Comparison of ENCODE assay signal across 14 cellular contexts in genomic region chr2:217415316-217415715, GRCh38.
A peak's percentile ranks its signal among the peaks of the same experiment; 100 is the strongest.
DNase-seq lines count a peak whose midpoint lies in the region; ATAC-seq, FAIRE-seq and TF ChIP-seq lines count a peak whose summit lies in the region.
"Had no signal": no experiment of that assay in that cellular context is flagged by ENCODE, and none has a peak within 500 bp of the region (broad histone marks: within the 10 kb centered on the region; RNA-seq: fewer than 3 reads in every experiment).

No MANE protein-coding gene starts in this region.

- FAIRE-seq in GM12878 (lab: Jason Lieb, UNC): peak; percentile 91

- TF ChIP-seq EP300 in GM12878 (IDR thresholded peaks at IDR 0.05; ENCODE audit: borderline replicate concordance in 1 of 2, control insufficient read depth in 1 of 2, low read depth in 2 of 2, low read length in 2 of 2): peak in 1 of 2 experiments; percentile 50; a peak in 1 of 4 replicates

- TF ChIP-seq CTCF in GM12878 (IDR thresholded peaks at IDR 0.05 in 2 of 3, conservative IDR thresholded peaks at IDR 0.05 in 1 of 3; ENCODE audit: control insufficient read depth in 2 of 3, extremely low read depth in 1 of 3, insufficient read depth in 1 of 3, low read depth in 3 of 3, low read length in 3 of 3) (no peak), ascending aorta (IDR thresholded peaks at IDR 0.05) (no peak), PC-9 (conservative IDR thresholded peaks at IDR 0.05) (no peak)

- TF ChIP-seq POLR2A in GM12878 (IDR thresholded peaks at IDR 0.05; ENCODE audit: low read depth, low read length): no peak

- H3K9me3 ChIP-seq in GM12878 (replicated peaks; ENCODE audit: control insufficient read depth, insufficient read depth, low read length): no peaks in the 10 kb centered on the region
- no peaks in the 10 kb centered on the region for H3K9me3 ChIP-seq in ascending aorta
- no peaks in the 10 kb centered on the region for H3K9me3 ChIP-seq in HAP-1
- no peaks in the 10 kb centered on the region for H3K9me3 ChIP-seq in PC-9 (ENCODE audit: insufficient read depth, low read depth)

- H3K4me3 ChIP-seq in GM12878 (no peak overlapping the region), ascending aorta (no peak overlapping the region), HAP-1 (no peak overlapping the region), PC-9 (no peak overlapping the region)

- TF ChIP-seq RAD21 in GM12878 (IDR thresholded peaks at IDR 0.05; ENCODE audit: insufficient read depth, low read depth, low read length): no peak

- CTCF ChIA-PET in GM12878 (lab: Yijun Ruan, JAX) (no interaction called here), PC-9 (lab: Charles Lee) (no interaction called here)

- DNase-seq in GM12878 (ENCODE audit: low read depth, low spot score) (peak; percentile 31), ascending aorta (ENCODE audit: low spot score in 2 of 2) (no peak), HAP-1 (ENCODE audit: low spot score in 2 of 2) (no peak), OCI-M1 (lab: John Stamatoyannopoulos, UW) (no peak), PC-9 (no peak)
- DNase-seq: activated T-cell treated with anti-CD3 and anti-CD28 coated beads, Interleukin-2, amount 50 U/mL, for 4 hours; CD4-positive, alpha-beta memory T cell; HCEC 1CT; KBM-7 had no signal

- peaks cover 9% of the 10 kb centered on the region for H3K4me1 ChIP-seq in GM12878 (ENCODE audit: control insufficient read depth, insufficient read depth, low read length)
- H3K4me1 ChIP-seq in ascending aorta: peaks cover 7 to 31% of the 10 kb centered on the region in 2 donors
- H3K4me1 ChIP-seq in HAP-1: peaks cover 5% of the 10 kb centered on the region
- no peaks in the 10 kb centered on the region for H3K4me1 ChIP-seq in PC-9 (replicated peaks; ENCODE audit: insufficient read depth)

- H3F3A ChIP-seq in PC-9 (ENCODE audit: insufficient read depth, low read depth): no peaks in the 10 kb centered on the region

- no peak overlapping the region for H3K4me2 ChIP-seq in GM12878 (ENCODE audit: control insufficient read depth, insufficient read depth)
- H3K4me2 ChIP-seq in PC-9: no peak overlapping the region

- no peak overlapping the region for H2AFZ ChIP-seq in GM12878 (ENCODE audit: control insufficient read depth, low read depth, low read length)
- H2AFZ ChIP-seq in PC-9: no peak overlapping the region

- RAD21 ChIA-PET in GM12878 (lab: Charles Lee; ENCODE audit: unreplicated experiment): no interaction called here

- H3K9me2 ChIP-seq in PC-9 (ENCODE audit: insufficient read depth): no peaks in the 10 kb centered on the region

- ATAC-seq in GM19035 (IDR thresholded peaks at IDR 0.05; ENCODE audit: unreplicated experiment): peak; percentile 82
- peak; percentile 67 for ATAC-seq in GM21737 (IDR thresholded peaks at IDR 0.05; ENCODE audit: unreplicated experiment)
- peak; percentile 94 for ATAC-seq in HG03175 (IDR thresholded peaks at IDR 0.05; ENCODE audit: unreplicated experiment)
- peak; percentile 88 for ATAC-seq in GM12878
- ATAC-seq: activated T-cell treated with anti-CD3 and anti-CD28 coated beads, Interleukin-2, amount 50 U/mL, for 4 hours; WTC11 had no signal

- H3K79me2 ChIP-seq in GM12878 (ENCODE audit: control insufficient read depth, insufficient read depth, low read length) (no peaks in the 10 kb centered on the region), PC-9 (ENCODE audit: low read depth) (no peaks in the 10 kb centered on the region)

- H3K36me3 ChIP-seq in GM12878 (ENCODE audit: control insufficient read depth in 2 of 2, insufficient read depth in 2 of 2, low read length in 1 of 2): no peaks in the 10 kb centered on the region
- no peaks in the 10 kb centered on the region for H3K36me3 ChIP-seq in ascending aorta
- H3K36me3 ChIP-seq in HAP-1 (replicated peaks): no peaks in the 10 kb centered on the region
- no peaks in the 10 kb centered on the region for H3K36me3 ChIP-seq in PC-9 (ENCODE audit: low read depth)

- H3K27ac ChIP-seq in GM12878 (ENCODE audit: control insufficient read depth, insufficient read depth) (no peak overlapping the region), ascending aorta (no peak overlapping the region), PC-9 (no peak overlapping the region)
- H3K27ac ChIP-seq: RWPE1 had no signal

- H3K27me3 ChIP-seq in GM12878 (replicated peaks in 1 of 2; ENCODE audit: control insufficient read depth in 2 of 2, insufficient read depth in 2 of 2, low read length in 1 of 2): no peaks in the 10 kb centered on the region
- no peaks in the 10 kb centered on the region for H3K27me3 ChIP-seq in ascending aorta
- no peaks in the 10 kb centered on the region for H3K27me3 ChIP-seq in HAP-1 (ENCODE audit: low read depth)
- H3K27me3 ChIP-seq in PC-9 (ENCODE audit: insufficient read depth, low read depth): no peaks in the 10 kb centered on the region

- WGBS in GM12878 (ENCODE audit: insufficient coverage, insufficient replicate concordance, low lambda C conversion rate, missing lambda C conversion rate): 0% methylated on average over 1 of the region's 1 CpG

- no peak overlapping the region for H3K9ac ChIP-seq in GM12878 (ENCODE audit: control insufficient read depth, insufficient read depth, low read length)

- BruUV-seq in GM12878 (replicated peaks; lab: Mats Ljungman, UMichigan): no TSS peak
- BruUV-seq in PC-9 (replicated peaks; lab: Mats Ljungman, UMichigan): no TSS peak

- POLR2A ChIA-PET in GM12878 (lab: Charles Lee) (no interaction called here), PC-9 (lab: Charles Lee; ENCODE audit: unreplicated experiment) (no interaction called here)

- H4K20me1 ChIP-seq in GM12878 (ENCODE audit: control insufficient read depth, insufficient read depth): no peaks in the 10 kb centered on the region
- no peaks in the 10 kb centered on the region for H4K20me1 ChIP-seq in PC-9 (ENCODE audit: insufficient read depth)

- SMC1A ChIA-PET in GM12878 (lab: Charles Lee; ENCODE audit: uncharacterized antibody, unreplicated experiment): no interaction called here

- intact Hi-C loops in GM12878 (cut with micrococcal nuclease; ENCODE audit: unreplicated experiment) (loop anchor here (2.0 kb wide), 1 partner anchor 193 kb away; no protein-coding TSS in a partner anchor), ascending aorta (cut with DNase I) (no loop called here), PC-9 (cut with micrococcal nuclease; ENCODE audit: unreplicated experiment) (no loop called here)

- in situ Hi-C loops in GM12878 (cut with MboI) (no loop called here), HAP-1 (cut with MboI; ENCODE audit: low sequenced_read_pairs) (no loop called here)

TF ChIP-seq in GM12878, 131 proteins besides CTCF, POLR2A, EP300 and RAD21 (continues in another document):
- TF ChIP-seq ETV6 (conservative IDR thresholded peaks at IDR 0.05 in 1 of 2, IDR thresholded peaks at IDR 0.05 in 1 of 2; ENCODE audit: borderline replicate concordance in 1 of 2, low read depth in 1 of 2) (peak in 1 of 2 experiments; percentile 39; a peak in 1 of 4 replicates), MEF2A (IDR thresholded peaks at IDR 0.05; ENCODE audit: insufficient read depth, low read depth, low read length) (peak; percentile 85; the same call in 1 of the 2 replicates), BMI1 (IDR thresholded peaks at IDR 0.05; ENCODE audit: borderline replicate concordance) (no peak), SREBF2 (IDR thresholded peaks at IDR 0.05; ENCODE audit: low read length) (no peak), GABPA (IDR thresholded peaks at IDR 0.05; ENCODE audit: low read depth) (no peak), NFIC (IDR thresholded peaks at IDR 0.05; ENCODE audit: low read depth, low read length) (peak; percentile 94), FOXM1 (IDR thresholded peaks at IDR 0.05; ENCODE audit: low read depth, low read length) (peak; percentile 65; the same call in 1 of the 2 replicates), CREM (IDR thresholded peaks at IDR 0.05; ENCODE audit: low read depth) (peak; percentile 50; the same call in 1 of the 2 replicates), IKZF2 (IDR thresholded peaks at IDR 0.05) (peak; percentile 52 to 62), JUNB (IDR thresholded peaks at IDR 0.05) (peak; percentile 97), MYC (IDR thresholded peaks at IDR 0.05; ENCODE audit: insufficient read depth, insufficient read length, insufficient replicate concordance, low read length, severe bottlenecking) (no peak), BCL11A (IDR thresholded peaks at IDR 0.05; ENCODE audit: low read depth, low read length) (peak; percentile 55; the same call in 1 of the 2 replicates), MTA3 (IDR thresholded peaks at IDR 0.05; ENCODE audit: borderline replicate concordance, low read length) (peak; percentile 88), STAT1 (conservative IDR thresholded peaks at IDR 0.05) (no peak), IRF4 (IDR thresholded peaks at IDR 0.05; ENCODE audit: low read depth, low read length) (peak; percentile 81), SRF (IDR thresholded peaks at IDR 0.05; ENCODE audit: low read depth in 2 of 2, low read length in 2 of 2) (no peak), SPI1 (IDR thresholded peaks at IDR 0.05; ENCODE audit: borderline replicate concordance, insufficient read depth, low read depth, low read length) (peak; percentile 92), WRNIP1 (IDR thresholded peaks at IDR 0.05; ENCODE audit: borderline replicate concordance, low read depth, low read length) (no peak), CEBPB (IDR thresholded peaks at IDR 0.05; ENCODE audit: borderline replicate concordance in 1 of 2, low read depth in 2 of 2, low read length in 2 of 2) (peak in 1 of 2 experiments; percentile 41; a peak in 1 of 4 replicates), RUNX3 (IDR thresholded peaks at IDR 0.05; ENCODE audit: low read length) (peak; percentile 80), EED (IDR thresholded peaks at IDR 0.05; ENCODE audit: low read depth) (peak; percentile 71; the same call in 1 of the 2 replicates), CHD2 (IDR thresholded peaks at IDR 0.05; ENCODE audit: borderline replicate concordance, low read depth, low read length) (no peak), TCF7 (IDR thresholded peaks at IDR 0.05; ENCODE audit: borderline replicate concordance) (peak; percentile 55; the same call in 1 of the 2 replicates), IKZF1 (conservative IDR thresholded peaks at IDR 0.05) (0 out of 2 replicates have a peak, but pooled peaks have one; percentile 15), CBFB (IDR thresholded peaks at IDR 0.05; ENCODE audit: low read depth) (0 out of 2 replicates have a peak, but pooled peaks have one; percentile 19)
